ENCODE assay signal across 20 cellular contexts in the genomic region with DNA sequence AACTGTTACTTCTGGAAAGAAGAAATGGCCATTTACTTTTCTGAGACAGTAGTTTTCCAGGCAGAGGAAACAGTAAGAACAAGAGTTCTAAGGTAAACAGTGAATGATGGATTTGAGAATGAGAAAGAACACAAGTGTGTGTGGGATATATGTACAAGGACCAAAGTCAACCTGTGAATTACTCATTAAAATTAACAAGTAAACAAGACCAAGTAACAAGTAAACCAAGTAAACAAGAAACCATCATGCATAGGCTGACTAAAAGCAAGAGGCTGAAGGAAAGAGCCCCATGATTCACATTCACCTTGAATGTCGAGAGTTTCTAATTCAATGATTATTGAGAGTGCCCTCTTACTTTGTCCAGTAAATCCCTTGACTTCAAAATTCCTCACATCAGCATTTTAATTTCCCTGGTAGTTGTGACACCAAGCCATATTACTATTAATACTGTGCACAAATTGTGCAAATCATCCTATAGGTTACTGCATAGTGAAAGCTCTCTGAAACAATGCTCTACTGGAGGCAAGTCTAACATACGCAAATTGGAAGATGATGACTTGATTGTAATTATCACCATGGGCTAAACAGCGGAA. TPM values are rescaled to one million over a fixed set of nuclear protein-coding genes. Genes with fewer than 3 reads are reported as not detected.
DNase-seq lines count a peak whose midpoint lies in the region; ATAC-seq, FAIRE-seq and TF ChIP-seq lines count a peak whose summit lies in the region.
"Had no signal": no experiment of that assay in that cellular context is flagged by ENCODE, and none has a peak within 500 bp of the region (broad histone marks: within the 10 kb centered on the region; RNA-seq: fewer than 3 reads in every experiment).

No MANE protein-coding gene starts in this region.

- H3K36me3 Mint-ChIP-seq in activated T-helper 17 cell treated with anti-CD3 and anti-CD28 coated beads, Interleukin-2, amount 50 U/mL, for 72 hours (ENCODE audit: low read depth): no peaks in the 10 kb centered on the region
- H3K36me3 Mint-ChIP-seq: CD4-positive, alpha-beta memory T cell had no signal

- no peak overlapping the region for H2BK15ac ChIP-seq in IMR-90 (ENCODE audit: low read depth, low read length)

- no peak overlapping the region for H3K23ac ChIP-seq in IMR-90 (ENCODE audit: low read depth, low read length)

- no peaks in the 10 kb centered on the region for H3K9me3 ChIP-seq in HepG2 (ENCODE audit: low read length)
- no peaks in the 10 kb centered on the region for H3K9me3 ChIP-seq in right lobe of liver
- H3K9me3 ChIP-seq in IMR-90 (ENCODE audit: control insufficient read depth, insufficient read depth, low read length): no peaks in the 10 kb centered on the region
- no peaks in the 10 kb centered on the region for H3K9me3 ChIP-seq in mucosa of descending colon
- H3K9me3 ChIP-seq: Caco-2 had no signal

- no peak for TF ChIP-seq RAD21 in HepG2 (CRISPR knock-in tag; IDR thresholded peaks at IDR 0.05)
- no peak for TF ChIP-seq RAD21 in IMR-90 (IDR thresholded peaks at IDR 0.05; ENCODE audit: low read length)

- BruUV-seq in HepG2 (replicated peaks; lab: Mats Ljungman, UMichigan) (no TSS peak), IMR-90 (replicated peaks; lab: Mats Ljungman, UMichigan) (no TSS peak)

- no peaks in the 10 kb centered on the region for H3K9me3 Mint-ChIP-seq in activated T-helper 17 cell treated with anti-CD3 and anti-CD28 coated beads, Interleukin-2, amount 50 U/mL, for 72 hours

- no peak overlapping the region for H4K8ac ChIP-seq in IMR-90 (ENCODE audit: low read depth in 2 of 2, low read length in 2 of 2)

- no peak overlapping the region for H4K91ac ChIP-seq in IMR-90 (ENCODE audit: insufficient read depth, low read depth, low read length)

- no peak for TF ChIP-seq EP300 in HepG2 (IDR thresholded peaks at IDR 0.05; ENCODE audit: low read depth in 2 of 2, low read length in 2 of 2)
- no peak for TF ChIP-seq EP300 in HepG2 (CRISPR knock-in tag; IDR thresholded peaks at IDR 0.05; ENCODE audit: borderline replicate concordance)

- H3K79me2 ChIP-seq in HepG2 (ENCODE audit: insufficient read depth, low read length): no peaks in the 10 kb centered on the region

- dilution Hi-C loops in IMR-90 (cut with HindIII; ENCODE audit: low sequenced_read_pairs, unreplicated experiment): no loop called here

- H2BK120ac ChIP-seq in IMR-90 (ENCODE audit: low read depth, low read length): no peak overlapping the region

- H3K4me3 ChIP-seq in HepG2 (replicated peaks in 1 of 3; ENCODE audit: insufficient read depth in 1 of 3, low read depth in 2 of 3, low read length in 3 of 3) (no peak overlapping the region), right lobe of liver (no peak overlapping the region), IMR-90 (ENCODE audit: insufficient read depth, low read depth, low read length) (no peak overlapping the region), mucosa of descending colon (no peak overlapping the region)

- no peak overlapping the region for H2BK5ac ChIP-seq in IMR-90 (ENCODE audit: low read depth, low read length, poor library complexity, severe bottlenecking)

- no peak overlapping the region for H3K4ac ChIP-seq in IMR-90 (ENCODE audit: low read depth, low read length)

- H3K27me3 Mint-ChIP-seq in activated T-helper 17 cell treated with anti-CD3 and anti-CD28 coated beads, Interleukin-2, amount 50 U/mL, for 72 hours: peaks cover 9% of the 10 kb centered on the region

- no peak overlapping the region for H3K27ac Mint-ChIP-seq in activated T-helper 17 cell treated with anti-CD3 and anti-CD28 coated beads, Interleukin-2, amount 50 U/mL, for 72 hours
- H3K27ac Mint-ChIP-seq: CD4-positive, alpha-beta memory T cell; H9 had no signal

- no peak overlapping the region for H2AK5ac ChIP-seq in IMR-90 (ENCODE audit: low read depth, low read length)

- H3K4me2 ChIP-seq in HepG2 (ENCODE audit: low read depth, low read length) (no peak overlapping the region), IMR-90 (ENCODE audit: low read depth, low read length) (no peak overlapping the region)

- no peak for TF ChIP-seq POLR2A in HepG2 (IDR thresholded peaks at IDR 0.05; ENCODE audit: insufficient read depth in 1 of 2, low read depth in 2 of 2, low read length in 2 of 2)
- no peak for TF ChIP-seq POLR2A in right lobe of liver (IDR thresholded peaks at IDR 0.05)
- no peak for TF ChIP-seq POLR2A in IMR-90 (IDR thresholded peaks at IDR 0.05; ENCODE audit: low read depth, low read length)

- 40% methylated on average over 3 of the region's 3 CpGs for WGBS in HepG2 (ENCODE audit: low lambda C conversion rate)
- WGBS in right lobe of liver (ENCODE audit: insufficient coverage, low coverage, low lambda C conversion rate, missing lambda C conversion rate): 94% methylated on average over 3 of the region's 3 CpGs
- WGBS in IMR-90 (ENCODE audit: extremely low coverage in 2 of 2, insufficient read length in 1 of 2), 2 experiments: no CpG with 5 or more reads among the region's 3 CpGs

- in situ Hi-C loops in HepG2 (cut with HindIII; ENCODE audit: extremely low pct_ligation_motif_present, low pct_unique_long_range_greater_than_20kb) (no loop called here), IMR-90 (cut with MboI; ENCODE audit: low sequenced_read_pairs) (no loop called here)

- H2BK20ac ChIP-seq in IMR-90 (ENCODE audit: low read depth, low read length): no peak overlapping the region

- DNase-seq in HepG2 (ENCODE audit: low spot score) (no peak), right lobe of liver (no peak), IMR-90 (no peak), NCI-H510A treated with DMSO at 0.1 percent for 48 hours (lab: John Stamatoyannopoulos, UW) (no peak), mucosa of descending colon (no peak)
- DNase-seq: 8988T; C1 segment of cervical spinal cord; Caco-2; CD4-positive, alpha-beta memory T cell; DMS153; DND-41; GOT3; H9 had no signal

- no peaks in the 10 kb centered on the region for H4K20me1 ChIP-seq in HepG2 (ENCODE audit: insufficient read depth, low read length)
- H4K20me1 ChIP-seq in IMR-90 (ENCODE audit: insufficient read depth, low read length): no peaks in the 10 kb centered on the region

- H3K4me1 ChIP-seq in HepG2 (ENCODE audit: insufficient read depth, low read length): no peaks in the 10 kb centered on the region
- H3K4me1 ChIP-seq in right lobe of liver: no peaks in the 10 kb centered on the region
- H3K4me1 ChIP-seq in IMR-90 (ENCODE audit: control insufficient read depth, insufficient read depth, low read length): no peaks in the 10 kb centered on the region
- no peaks in the 10 kb centered on the region for H3K4me1 ChIP-seq in mucosa of descending colon (ENCODE audit: low read depth)
- H3K4me1 ChIP-seq: Caco-2 had no signal

- FAIRE-seq in HepG2 (lab: Jason Lieb, UNC): no peak
- FAIRE-seq: G401.6, GM12892 had no signal

- TF ChIP-seq CTCF in HepG2 (CRISPR knock-in tag; IDR thresholded peaks at IDR 0.05) (no peak), right lobe of liver (IDR thresholded peaks at IDR 0.05) (no peak), IMR-90 (conservative IDR thresholded peaks at IDR 0.05; ENCODE audit: low read depth, low read length) (no peak), mucosa of descending colon (IDR thresholded peaks at IDR 0.05) (no peak)

- no peaks in the 10 kb centered on the region for H3K9me1 ChIP-seq in IMR-90 (ENCODE audit: insufficient read depth, low read length)

- intact Hi-C loops in HepG2 (cut with micrococcal nuclease; ENCODE audit: unreplicated experiment): no loop called here
- intact Hi-C loops in right lobe of liver (cut with DNase I): no loop called here
- intact Hi-C loops in IMR-90 (cut with micrococcal nuclease): no loop called here
- intact Hi-C loops in mucosa of descending colon (cut with DNase I, micrococcal nuclease): no loop called here

- H2AFZ ChIP-seq in HepG2 (ENCODE audit: low read length) (no peak overlapping the region), IMR-90 (replicated peaks; ENCODE audit: low read length, poor library complexity) (no peak overlapping the region)

- ATAC-seq in HepG2 (no peak), right lobe of liver (no peak), IMR-90 (ENCODE audit: low read depth) (no peak), mucosa of descending colon (no peak), HG03520 (IDR thresholded peaks at IDR 0.05; ENCODE audit: unreplicated experiment) (no peak)
- peak; percentile 19 for ATAC-seq in activated T-helper 17 cell treated with anti-CD3 and anti-CD28 coated beads, Interleukin-2, amount 50 U/mL, for 72 hours (replicated peaks)
- ATAC-seq: HCT116 had no signal

- no peaks in the 10 kb centered on the region for H3K79me1 ChIP-seq in IMR-90 (ENCODE audit: low read depth in 1 of 2, low read length in 2 of 2)

- no peak overlapping the region for H4K5ac ChIP-seq in IMR-90 (ENCODE audit: low read depth, low read length)

- H3K9ac ChIP-seq in HepG2 (ENCODE audit: insufficient read depth, low read depth, low read length): no peak overlapping the region
- H3K9ac ChIP-seq in IMR-90 (ENCODE audit: low read depth, low read length): no peak overlapping the region

- CTCF ChIA-PET in HepG2 (lab: Yijun Ruan, JAX; ENCODE audit: low intra/inter-chr PET ratio, low total read pairs) (no interaction called here), IMR-90 (lab: Yijun Ruan, JAX) (no interaction called here)

- H3K14ac ChIP-seq in IMR-90 (replicated peaks; ENCODE audit: low read depth, low read length): no peak overlapping the region

- no peaks in the 10 kb centered on the region for H3K4me1 Mint-ChIP-seq in activated T-helper 17 cell treated with anti-CD3 and anti-CD28 coated beads, Interleukin-2, amount 50 U/mL, for 72 hours
- H3K4me1 Mint-ChIP-seq: CD4-positive, alpha-beta memory T cell had no signal

- no peak overlapping the region for H3K27ac ChIP-seq in HepG2 (ENCODE audit: extremely low read length, insufficient read depth, low read length)
- H3K27ac ChIP-seq in right lobe of liver: no peak overlapping the region
- no peak overlapping the region for H3K27ac ChIP-seq in IMR-90 (ENCODE audit: insufficient read depth, low read length)

- no peak overlapping the region for H3K4me3 Mint-ChIP-seq in activated T-helper 17 cell treated with anti-CD3 and anti-CD28 coated beads, Interleukin-2, amount 50 U/mL, for 72 hours
- H3K4me3 Mint-ChIP-seq: CD4-positive, alpha-beta memory T cell; H9 had no signal

- no peak overlapping the region for H3K56ac ChIP-seq in IMR-90 (ENCODE audit: extremely low read depth, insufficient read depth, low read length)

- H3K18ac ChIP-seq in IMR-90 (ENCODE audit: low read depth, low read length): no peak overlapping the region

- no peaks in the 10 kb centered on the region for H3K27me3 ChIP-seq in HepG2 (ENCODE audit: control insufficient read depth in 1 of 2, insufficient read depth in 2 of 2, low read length in 2 of 2)
- no peaks in the 10 kb centered on the region for H3K27me3 ChIP-seq in right lobe of liver
- H3K27me3 ChIP-seq in IMR-90 (ENCODE audit: control insufficient read depth, insufficient read depth, low read length): no peaks in the 10 kb centered on the region

- H2AK9ac ChIP-seq in IMR-90 (replicated peaks; ENCODE audit: low read depth, low read length, poor library complexity): no peak overlapping the region

- POLR2A ChIA-PET in HepG2 (lab: Yijun Ruan, JAX): no interaction called here
- POLR2A ChIA-PET in IMR-90 (lab: Charles Lee; ENCODE audit: unreplicated experiment): no interaction called here

- H3K36me3 ChIP-seq in HepG2 (replicated peaks in 1 of 2; ENCODE audit: control insufficient read depth in 1 of 2, insufficient read depth in 2 of 2, low read length in 2 of 2) (no peaks in the 10 kb centered on the region), right lobe of liver (no peaks in the 10 kb centered on the region), IMR-90 (ENCODE audit: control insufficient read depth, insufficient read depth, low read length) (no peaks in the 10 kb centered on the region), mucosa of descending colon (ENCODE audit: low read depth) (no peaks in the 10 kb centered on the region)

RNA-seq across cellular contexts. Expression of gene MARCOL, which starts 9.8 kb away (rescaled TPM):
- total RNA-seq in HepG2 (2016; rRNA removed; fragmentation: Illumina TruSeq; extraction: Trizol) (not detected in 2 replicates), right lobe of liver (not detected), IMR-90 (2012; rRNA removed) (not detected in 2 replicates), mucosa of descending colon (under 1 TPM in 1 of 3 donors, not detected in 2; 0.82 TPM)
- total RNA-seq in HepG2 (2016; cell fraction: cytosol; rRNA removed; fragmentation: Illumina TruSeq; extraction: Trizol; ENCODE audit: low read depth): not detected in 2 replicates
- not detected in 2 replicates for total RNA-seq in HepG2 (2016; cell fraction: insoluble cytoplasmic fraction; rRNA removed; fragmentation: Illumina TruSeq; extraction: Trizol)
- total RNA-seq in HepG2 (2016; cell fraction: membrane; rRNA removed; fragmentation: Illumina TruSeq; extraction: Trizol): not detected in 2 replicates
- not detected in 2 replicates for total RNA-seq in HepG2 (2016; cell fraction: nucleus; rRNA removed; fragmentation: Illumina TruSeq; extraction: Trizol)
- polyA plus RNA-seq in HepG2 (2011; rRNA removed) (not detected in 2 replicates), IMR-90 (2012; rRNA removed) (not detected in 2 replicates)
- polyA plus RNA-seq in HepG2 (2011; cell fraction: cytosol; rRNA removed): not detected in 2 replicates
- polyA plus RNA-seq in HepG2 (2011; cell fraction: nucleus; rRNA removed): not detected in 2 replicates
- polyA plus RNA-seq in HepG2 (2012): not detected in 2 replicates
- polyA plus RNA-seq in HepG2 (2016; cell fraction: cytosol; fragmentation: Illumina TruSeq; extraction: Trizol; ENCODE audit: low read depth): not detected in 2 replicates
- polyA plus RNA-seq in HepG2 (2016; cell fraction: insoluble cytoplasmic fraction; fragmentation: Illumina TruSeq; extraction: Trizol; ENCODE audit: low read depth): not detected in 2 replicates
- not detected in 2 replicates for polyA plus RNA-seq in HepG2 (2016; cell fraction: membrane; fragmentation: Illumina TruSeq; extraction: Trizol; ENCODE audit: low read depth)
- polyA plus RNA-seq in HepG2 (2016; cell fraction: nucleus; fragmentation: Illumina TruSeq; extraction: Trizol; ENCODE audit: insufficient read depth, low read depth): not detected in 2 replicates
- 21.8 TPM in 1 of 2 replicates, not detected in the other for polyA minus RNA-seq in HepG2 (2011; rRNA and poly(A)+ RNA removed; ENCODE audit: low replicate concordance)
- not detected in 2 replicates for polyA minus RNA-seq in HepG2 (2011; cell fraction: cytosol; rRNA and poly(A)+ RNA removed)
- not detected in 2 replicates for polyA minus RNA-seq in HepG2 (2011; cell fraction: nucleus; rRNA and poly(A)+ RNA removed)
- polyA plus RNA-seq in IMR-90 (2012; cell fraction: cytosol; rRNA removed): not detected in 2 replicates
- not detected in 2 replicates for polyA plus RNA-seq in IMR-90 (2012; cell fraction: nucleus; rRNA removed; ENCODE audit: low replicate concordance)
- total RNA-seq in activated T-helper 17 cell treated with anti-CD3 and anti-CD28 coated beads, Interleukin-2, amount 50 U/mL, for 72 hours: not detected
- total RNA-seq: A673; Caco-2; CD4-positive, alpha-beta memory T cell; H9 had no signal
- polyA plus RNA-seq: BJ; CD4-positive, alpha-beta memory T cell had no signal

RNA-seq across cellular contexts. Expression of gene SPINK6, which starts 25.6 kb away (rescaled TPM):
- not detected in 2 replicates for total RNA-seq in HepG2 (2016; rRNA removed; fragmentation: Illumina TruSeq; extraction: Trizol)
- total RNA-seq in HepG2 (2016; cell fraction: cytosol; rRNA removed; fragmentation: Illumina TruSeq; extraction: Trizol; ENCODE audit: low read depth): not detected in 2 replicates
- not detected in 2 replicates for total RNA-seq in HepG2 (2016; cell fraction: insoluble cytoplasmic fraction; rRNA removed; fragmentation: Illumina TruSeq; extraction: Trizol)
- total RNA-seq in HepG2 (2016; cell fraction: membrane; rRNA removed; fragmentation: Illumina TruSeq; extraction: Trizol): not detected in 2 replicates
- not detected in 2 replicates for total RNA-seq in HepG2 (2016; cell fraction: nucleus; rRNA removed; fragmentation: Illumina TruSeq; extraction: Trizol)
- not detected in 2 replicates for polyA plus RNA-seq in HepG2 (2011; rRNA removed)
- polyA plus RNA-seq in HepG2 (2011; cell fraction: cytosol; rRNA removed): not detected in 2 replicates
- polyA plus RNA-seq in HepG2 (2011; cell fraction: nucleus; rRNA removed): not detected in 2 replicates
- polyA plus RNA-seq in HepG2 (2012): not detected in 2 replicates
- polyA plus RNA-seq in HepG2 (2016; cell fraction: cytosol; fragmentation: Illumina TruSeq; extraction: Trizol; ENCODE audit: low read depth): not detected in 2 replicates
- polyA plus RNA-seq in HepG2 (2016; cell fraction: insoluble cytoplasmic fraction; fragmentation: Illumina TruSeq; extraction: Trizol; ENCODE audit: low read depth): not detected in 2 replicates
- polyA plus RNA-seq in HepG2 (2016; cell fraction: membrane; fragmentation: Illumina TruSeq; extraction: Trizol; ENCODE audit: low read depth): not detected in 2 replicates
- not detected in 2 replicates for polyA plus RNA-seq in HepG2 (2016; cell fraction: nucleus; fragmentation: Illumina TruSeq; extraction: Trizol; ENCODE audit: insufficient read depth, low read depth)
- not detected in 2 replicates for polyA minus RNA-seq in HepG2 (2011; rRNA and poly(A)+ RNA removed; ENCODE audit: low replicate concordance)
- polyA minus RNA-seq in HepG2 (2011; cell fraction: cytosol; rRNA and poly(A)+ RNA removed): not detected in 2 replicates
- not detected in 2 replicates for polyA minus RNA-seq in HepG2 (2011; cell fraction: nucleus; rRNA and poly(A)+ RNA removed)
- total RNA-seq in right lobe of liver: not detected
- not detected in 2 replicates for total RNA-seq in IMR-90 (2012; rRNA removed)
- polyA plus RNA-seq in IMR-90 (2012; rRNA removed): not detected in 2 replicates
- not detected in 2 replicates for polyA plus RNA-seq in IMR-90 (2012; cell fraction: cytosol; rRNA removed)
- not detected in 2 replicates for polyA plus RNA-seq in IMR-90 (2012; cell fraction: nucleus; rRNA removed; ENCODE audit: low replicate concordance)
- not detected for total RNA-seq in activated T-helper 17 cell treated with anti-CD3 and anti-CD28 coated beads, Interleukin-2, amount 50 U/mL, for 72 hours
- total RNA-seq in mucosa of descending colon: 1 to 10 TPM in 1 of 3 donors, not detected in 2; 3.0 TPM
- total RNA-seq: A673; Caco-2; CD4-positive, alpha-beta memory T cell; H9 had no signal
- polyA plus RNA-seq: BJ; CD4-positive, alpha-beta memory T cell had no signal

RNA-seq across cellular contexts. Expression of gene SPINK13, which starts 40.1 kb away (rescaled TPM):
- total RNA-seq in HepG2 (2016; rRNA removed; fragmentation: Illumina TruSeq; extraction: Trizol) (not detected in 2 replicates), right lobe of liver (not detected), IMR-90 (2012; rRNA removed) (not detected in 2 replicates), mucosa of descending colon (not detected)
- not detected in 2 replicates for total RNA-seq in HepG2 (2016; cell fraction: cytosol; rRNA removed; fragmentation: Illumina TruSeq; extraction: Trizol; ENCODE audit: low read depth)
- not detected in 2 replicates for total RNA-seq in HepG2 (2016; cell fraction: insoluble cytoplasmic fraction; rRNA removed; fragmentation: Illumina TruSeq; extraction: Trizol)
- not detected in 2 replicates for total RNA-seq in HepG2 (2016; cell fraction: membrane; rRNA removed; fragmentation: Illumina TruSeq; extraction: Trizol)
- total RNA-seq in HepG2 (2016; cell fraction: nucleus; rRNA removed; fragmentation: Illumina TruSeq; extraction: Trizol): not detected in 2 replicates
- polyA plus RNA-seq in HepG2 (2011; rRNA removed) (not detected in 2 replicates), IMR-90 (2012; rRNA removed) (not detected in 2 replicates)
- not detected in 2 replicates for polyA plus RNA-seq in HepG2 (2011; cell fraction: cytosol; rRNA removed)
- polyA plus RNA-seq in HepG2 (2011; cell fraction: nucleus; rRNA removed): not detected in 2 replicates
- polyA plus RNA-seq in HepG2 (2012): not detected in 2 replicates
- polyA plus RNA-seq in HepG2 (2016; cell fraction: cytosol; fragmentation: Illumina TruSeq; extraction: Trizol; ENCODE audit: low read depth): not detected in 2 replicates
- polyA plus RNA-seq in HepG2 (2016; cell fraction: insoluble cytoplasmic fraction; fragmentation: Illumina TruSeq; extraction: Trizol; ENCODE audit: low read depth): not detected in 2 replicates
- polyA plus RNA-seq in HepG2 (2016; cell fraction: membrane; fragmentation: Illumina TruSeq; extraction: Trizol; ENCODE audit: low read depth): not detected in 2 replicates
- not detected in 2 replicates for polyA plus RNA-seq in HepG2 (2016; cell fraction: nucleus; fragmentation: Illumina TruSeq; extraction: Trizol; ENCODE audit: insufficient read depth, low read depth)
- polyA minus RNA-seq in HepG2 (2011; rRNA and poly(A)+ RNA removed; ENCODE audit: low replicate concordance): 5.4 TPM in 1 of 2 replicates, not detected in the other
- not detected in 2 replicates for polyA minus RNA-seq in HepG2 (2011; cell fraction: cytosol; rRNA and poly(A)+ RNA removed)
- polyA minus RNA-seq in HepG2 (2011; cell fraction: nucleus; rRNA and poly(A)+ RNA removed): not detected in 2 replicates
- not detected in 2 replicates for polyA plus RNA-seq in IMR-90 (2012; cell fraction: cytosol; rRNA removed)
- polyA plus RNA-seq in IMR-90 (2012; cell fraction: nucleus; rRNA removed; ENCODE audit: low replicate concordance): not detected in 2 replicates
- not detected for total RNA-seq in activated T-helper 17 cell treated with anti-CD3 and anti-CD28 coated beads, Interleukin-2, amount 50 U/mL, for 72 hours
- total RNA-seq: A673; Caco-2; CD4-positive, alpha-beta memory T cell; H9 had no signal
- polyA plus RNA-seq: BJ; CD4-positive, alpha-beta memory T cell had no signal
